In the genomic region with DNA sequence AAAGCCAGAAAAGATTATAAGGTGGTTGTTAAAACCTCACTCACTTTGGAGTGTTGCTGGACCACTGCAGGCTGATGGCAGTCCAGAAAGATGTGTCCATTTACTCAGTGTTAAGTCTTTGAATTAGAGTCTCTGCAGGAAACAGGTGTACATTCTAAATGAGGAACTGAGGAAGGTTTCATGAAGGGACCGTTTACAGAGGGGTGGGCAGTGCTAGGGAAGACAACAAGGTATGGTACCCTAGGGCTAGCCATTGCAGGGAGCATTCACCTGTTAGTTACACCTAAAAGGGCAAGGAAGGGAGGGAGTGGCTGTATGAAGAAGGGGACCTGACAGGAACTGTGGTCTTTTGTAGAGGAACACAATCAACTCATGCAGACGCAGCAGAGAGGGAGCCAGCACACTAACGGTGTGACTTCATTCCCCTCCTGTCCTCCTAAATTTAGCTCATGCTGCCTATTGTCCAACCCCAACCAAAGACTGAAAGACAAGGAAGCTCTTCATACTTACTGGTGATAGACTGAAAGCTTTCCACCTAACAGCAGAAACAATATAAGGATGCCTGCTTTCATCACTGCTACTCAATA, we compare ENCODE assay signal across 11 cellular contexts.
A peak's percentile ranks its signal among the peaks of the same experiment; 100 is the strongest.
DNase-seq lines count a peak whose midpoint lies in the region; ATAC-seq and TF ChIP-seq lines count a peak whose summit lies in the region.
"Had no signal": no experiment of that assay in that cellular context is flagged by ENCODE, and none has a peak within 500 bp of the region (broad histone marks: within the 10 kb centered on the region; RNA-seq: fewer than 3 reads in every experiment).

No MANE protein-coding gene starts in this region.

- no peaks in the 10 kb centered on the region for H3K36me3 Mint-ChIP-seq in stimulated activated memory B cell treated with anti-CD40 and anti-IgM and Interleukin-4, amounts not matched to agents 10 μg/mL and 1 μg/mL and 100 μg/mL, for 72 hours
- H3K36me3 Mint-ChIP-seq: activated naive CD4-positive, alpha-beta T cell treated with anti-CD3 and anti-CD28 coated beads, Interleukin-2, amount 50 U/mL, for 24 hours; type B pancreatic cell had no signal

- peaks cover 27% of the 10 kb centered on the region for H3K4me1 Mint-ChIP-seq in stimulated activated memory B cell treated with anti-CD40 and anti-IgM and Interleukin-4, amounts not matched to agents 10 μg/mL and 1 μg/mL and 100 μg/mL, for 72 hours
- H3K4me1 Mint-ChIP-seq: activated naive CD4-positive, alpha-beta T cell treated with anti-CD3 and anti-CD28 coated beads, Interleukin-2, amount 50 U/mL, for 24 hours had no signal

- no peaks in the 10 kb centered on the region for H3K9me3 Mint-ChIP-seq in stimulated activated memory B cell treated with anti-CD40 and anti-IgM and Interleukin-4, amounts not matched to agents 10 μg/mL and 1 μg/mL and 100 μg/mL, for 72 hours
- H3K9me3 Mint-ChIP-seq: activated naive CD4-positive, alpha-beta T cell treated with anti-CD3 and anti-CD28 coated beads, Interleukin-2, amount 50 U/mL, for 24 hours; type B pancreatic cell had no signal

- no peak for DNase-seq in GM20000 (ENCODE audit: low spot score)
- no peak for DNase-seq in DMS 273 treated with DMSO at 0.1 percent for 48 hours (lab: John Stamatoyannopoulos, UW)
- no peak for DNase-seq in D341Med (ENCODE audit: low spot score)
- DNase-seq: lower lobe of right lung, NCI-H2227 treated with DMSO at 0.1 percent for 48 hours had no signal

- H3K4me3 Mint-ChIP-seq in stimulated activated memory B cell treated with anti-CD40 and anti-IgM and Interleukin-4, amounts not matched to agents 10 μg/mL and 1 μg/mL and 100 μg/mL, for 72 hours, result no peak overlapping the region
- H3K4me3 Mint-ChIP-seq: activated naive CD4-positive, alpha-beta T cell treated with anti-CD3 and anti-CD28 coated beads, Interleukin-2, amount 50 U/mL, for 24 hours; type B pancreatic cell had no signal

- ATAC-seq in GM19025 (IDR thresholded peaks at IDR 0.05; ENCODE audit: low read depth, unreplicated experiment), result peak; percentile 67
- peak; percentile 92 for ATAC-seq in GM21786 (IDR thresholded peaks at IDR 0.05; ENCODE audit: unreplicated experiment)
- ATAC-seq in HG03520 (IDR thresholded peaks at IDR 0.05; ENCODE audit: unreplicated experiment), result peak; percentile 63
- ATAC-seq in stimulated activated memory B cell treated with anti-CD40 and anti-IgM and Interleukin-4, amounts not matched to agents 10 μg/mL and 1 μg/mL and 100 μg/mL, for 72 hours, result peak; percentile 85
- ATAC-seq: lower lobe of right lung had no signal

- no peak for TF ChIP-seq CTCF in GM20000 (IDR thresholded peaks at IDR 0.05; ENCODE audit: extremely low read depth, missing control alignments)

- no peaks in the 10 kb centered on the region for H3K27me3 Mint-ChIP-seq in stimulated activated memory B cell treated with anti-CD40 and anti-IgM and Interleukin-4, amounts not matched to agents 10 μg/mL and 1 μg/mL and 100 μg/mL, for 72 hours

- H3K27ac Mint-ChIP-seq in stimulated activated memory B cell treated with anti-CD40 and anti-IgM and Interleukin-4, amounts not matched to agents 10 μg/mL and 1 μg/mL and 100 μg/mL, for 72 hours, result peak overlapping the region; percentile 31
- H3K27ac Mint-ChIP-seq: activated naive CD4-positive, alpha-beta T cell treated with anti-CD3 and anti-CD28 coated beads, Interleukin-2, amount 50 U/mL, for 24 hours; type B pancreatic cell had no signal
